In the genomic region with DNA sequence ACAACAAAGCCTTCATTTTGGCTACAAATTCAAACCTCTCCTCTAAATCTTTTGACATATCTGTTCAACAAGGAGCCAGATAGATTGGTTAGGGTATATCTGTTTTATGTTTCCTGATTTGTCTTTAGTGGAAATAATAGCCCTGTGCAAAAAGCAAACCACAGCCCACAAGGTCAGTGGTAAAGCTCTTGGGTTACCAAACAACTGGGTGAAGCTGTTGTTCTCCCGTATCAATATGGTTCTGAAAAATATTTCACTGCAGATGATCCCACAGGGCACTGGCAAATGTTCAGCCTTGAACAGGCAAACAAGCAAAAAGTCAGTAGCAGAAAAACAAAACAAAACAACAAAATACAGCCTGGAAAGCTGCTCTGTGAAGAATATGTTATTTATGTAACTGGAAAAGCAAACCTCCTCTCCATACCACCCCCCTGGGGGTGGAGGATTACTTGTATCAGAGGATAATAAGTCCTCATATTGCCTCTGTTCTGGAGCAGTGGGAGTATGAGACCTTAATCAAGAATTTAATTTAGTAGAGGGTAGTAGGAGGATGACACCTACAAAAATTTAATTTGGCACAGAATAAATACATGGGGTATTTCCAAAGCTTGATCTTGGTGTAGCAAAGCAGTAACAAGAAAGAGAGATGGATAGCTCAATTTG, we compare ENCODE assay signal across 18 cellular contexts.
"Had no signal": no experiment of that assay in that cellular context is flagged by ENCODE, and none has a peak within 500 bp of the region (broad histone marks: within the 10 kb centered on the region; RNA-seq: fewer than 3 reads in every experiment).

No MANE protein-coding gene starts in this region.

- H3K27ac ChIP-seq: body of pancreas, colonic mucosa, gastroesophageal sphincter, heart right ventricle, pancreas, tibial artery had no signal

- H3K36me3 ChIP-seq: colonic mucosa, gastroesophageal sphincter, heart right ventricle, pancreas, tibial artery had no signal

- H3K27me3 Mint-ChIP-seq: activated CD4-positive, alpha-beta T cell treated with anti-CD3 and anti-CD28 coated beads, Interleukin-2, amount 10 ng/mL, durations not matched to agents 24 days and 14 days; naive B cell had no signal

- H3K27ac Mint-ChIP-seq: activated naive CD4-positive, alpha-beta T cell treated with anti-CD3 and anti-CD28 coated beads, Interleukin-2, amount 10 ng/mL, durations not matched to agents 7 days and 5 days; stimulated activated memory B cell treated with anti-CD40 and anti-IgM and Interleukin-4, amounts not matched to agents 10 μg/mL and 1 μg/mL and 100 μg/mL, for 72 hours had no signal

- H3K9me3 Mint-ChIP-seq: activated CD4-positive, alpha-beta T cell treated with anti-CD3 and anti-CD28 coated beads, Interleukin-2, amount 10 ng/mL, durations not matched to agents 24 days and 14 days; activated naive CD4-positive, alpha-beta T cell treated with anti-CD3 and anti-CD28 coated beads, Interleukin-2, amount 10 ng/mL, durations not matched to agents 7 days and 5 days; activated T-helper 2 cell treated with anti-CD3 and anti-CD28 coated beads, Interferon-gamma antibody, Interleukin-2, Interleukin-4, amounts not matched to agents 10 μg/mL and 5 μg/mL and 100 μg/mL, durations not matched to agents 14 hours and 24 hours and 36 hours; naive B cell; stimulated activated memory B cell treated with anti-CD40 and anti-IgM and Interleukin-4, amounts not matched to agents 10 μg/mL and 1 μg/mL and 100 μg/mL, for 72 hours had no signal

- H3K27me3 ChIP-seq: body of pancreas, colonic mucosa, heart right ventricle, pancreas had no signal

- H3K4me3 Mint-ChIP-seq: activated CD4-positive, alpha-beta T cell treated with anti-CD3 and anti-CD28 coated beads, Interleukin-2, amount 10 ng/mL, durations not matched to agents 24 days and 14 days; activated naive CD4-positive, alpha-beta T cell treated with anti-CD3 and anti-CD28 coated beads, Interleukin-2, amount 10 ng/mL, durations not matched to agents 7 days and 5 days; stimulated activated memory B cell treated with anti-CD40 and anti-IgM and Interleukin-4, amounts not matched to agents 10 μg/mL and 1 μg/mL and 100 μg/mL, for 72 hours; WTC11 had no signal

- H3K4me3 ChIP-seq: body of pancreas, colonic mucosa, gastroesophageal sphincter, heart right ventricle, pancreas, tibial artery had no signal

- H3K4me1 ChIP-seq: body of pancreas, gastroesophageal sphincter, pancreas, tibial artery had no signal

- H3K4me1 Mint-ChIP-seq: stimulated activated memory B cell treated with anti-CD40 and anti-IgM and Interleukin-4, amounts not matched to agents 10 μg/mL and 1 μg/mL and 100 μg/mL, for 72 hours had no signal

- DNase-seq: activated CD4-positive, alpha-beta T cell treated with anti-CD3 and anti-CD28 coated beads, Interleukin-2, amount 10 ng/mL, durations not matched to agents 24 days and 14 days; activated CD8-positive, alpha-beta memory T cell treated with anti-CD3 and anti-CD28 coated beads for 24 hours; activated naive CD4-positive, alpha-beta T cell treated with anti-CD3 and anti-CD28 coated beads, Interleukin-2, amount 10 ng/mL, durations not matched to agents 7 days and 5 days; amygdala; body of pancreas; colonic mucosa; heart right ventricle; left cardiac atrium; midbrain; naive B cell; pancreas; stimulated activated CD4-positive, alpha-beta T cell treated with anti-CD3 and anti-CD28 coated beads, Interleukin-2, amount 100 ng/mL, for 48 hours; T-helper 1 cell; tibial artery had no signal

- H3K36me3 Mint-ChIP-seq: activated naive CD4-positive, alpha-beta T cell treated with anti-CD3 and anti-CD28 coated beads, Interleukin-2, amount 10 ng/mL, durations not matched to agents 7 days and 5 days; naive B cell; stimulated activated memory B cell treated with anti-CD40 and anti-IgM and Interleukin-4, amounts not matched to agents 10 μg/mL and 1 μg/mL and 100 μg/mL, for 72 hours; WTC11 had no signal

- H3K9me3 ChIP-seq: body of pancreas, colonic mucosa, gastroesophageal sphincter, heart right ventricle, pancreas, tibial artery had no signal

- ATAC-seq: body of pancreas; gastroesophageal sphincter; heart right ventricle; left cardiac atrium; pancreas; stimulated activated memory B cell treated with anti-CD40 and anti-IgM and Interleukin-4, amounts not matched to agents 10 μg/mL and 1 μg/mL and 100 μg/mL, for 72 hours; WTC11 had no signal
